ENCODE assay signal across 16 cellular contexts in genomic region chr22:20137671-20138416, GRCh38. TPM values are rescaled to one million over a fixed set of nuclear protein-coding genes. Genes with fewer than 3 reads are reported as not detected.
DNase-seq lines count a peak whose midpoint lies in the region; ATAC-seq and TF ChIP-seq lines count a peak whose summit lies in the region.
"Had no signal": no experiment of that assay in that cellular context is flagged by ENCODE, and none has a peak within 500 bp of the region (broad histone marks: within the 10 kb centered on the region; RNA-seq: fewer than 3 reads in every experiment).

No MANE protein-coding gene starts in this region.

- no peak overlapping the region for H3K4me2 ChIP-seq in neural progenitor cell
- H3K4me2 ChIP-seq: A549 had no signal

- no peaks in the 10 kb centered on the region for H3K27me3 Mint-ChIP-seq in activated naive CD8-positive, alpha-beta T cell
- no peaks in the 10 kb centered on the region for H3K27me3 Mint-ChIP-seq in activated naive CD8-positive, alpha-beta T cell treated with anti-CD3 and anti-CD28 coated beads for 36 hours
- H3K27me3 Mint-ChIP-seq in neural progenitor cell (ENCODE audit: insufficient read depth, low read depth) = peaks cover 2% of the 10 kb centered on the region
- H3K27me3 Mint-ChIP-seq: naive thymus-derived CD4-positive, alpha-beta T cell had no signal

- peaks cover 6% of the 10 kb centered on the region for H3K79me2 ChIP-seq in neural progenitor cell (ENCODE audit: low read depth)

- H3K27me3 ChIP-seq in neural progenitor cell = no peaks in the 10 kb centered on the region
- H3K27me3 ChIP-seq in tibial nerve = no peaks in the 10 kb centered on the region
- no peaks in the 10 kb centered on the region for H3K27me3 ChIP-seq in foreskin keratinocyte
- H3K27me3 ChIP-seq: MG63, transverse colon had no signal

- DNase-seq in activated naive CD8-positive, alpha-beta T cell treated with anti-CD3 and anti-CD28 coated beads for 36 hours = no peak
- DNase-seq in Right ventricle myocardium inferior (ENCODE audit: missing footprints) (no peak), neural progenitor cell (ENCODE audit: low spot score) (no peak), tibial nerve (ENCODE audit: low spot score in 2 of 2) (no peak), NCI-H510A (lab: John Stamatoyannopoulos, UW) (no peak), foreskin keratinocyte (no peak)
- DNase-seq in activated CD4-positive, alpha-beta T cell treated with anti-CD3 and anti-CD28 coated beads, Interleukin-2, amount 50 U/mL, for 48 hours = no peak
- DNase-seq: activated CD8-positive, alpha-beta memory T cell treated with anti-CD3 and anti-CD28 coated beads, Interleukin-2, amount 50 U/mL, for 48 hours; effector CD4-positive, alpha-beta T cell; foreskin fibroblast; islet precursor cell; MG63; naive thymus-derived CD4-positive, alpha-beta T cell; transverse colon had no signal

- TF ChIP-seq EP300 in tibial nerve (IDR thresholded peaks at IDR 0.05) = peak in 1 of 2 donors; percentile 22

- intact Hi-C loops in Right ventricle myocardium inferior (cut with DNase I) = no loop called here

- TF ChIP-seq POLR2A in tibial nerve (IDR thresholded peaks at IDR 0.05) = no peak

- H3K4me3 ChIP-seq in neural progenitor cell (no peak overlapping the region), tibial nerve (no peak overlapping the region)
- H3K4me3 ChIP-seq: A549, MG63, transverse colon had no signal

- H3K36me3 Mint-ChIP-seq in activated naive CD8-positive, alpha-beta T cell = no peaks in the 10 kb centered on the region
- H3K36me3 Mint-ChIP-seq in activated naive CD8-positive, alpha-beta T cell treated with anti-CD3 and anti-CD28 coated beads for 36 hours = peaks cover 2% of the 10 kb centered on the region
- no peaks in the 10 kb centered on the region for H3K36me3 Mint-ChIP-seq in neural progenitor cell

- H3K36me3 ChIP-seq in neural progenitor cell (no peaks in the 10 kb centered on the region), tibial nerve (peaks cover 0 to 41% (median 0%) of the 10 kb centered on the region in 3 donors)
- H3K36me3 ChIP-seq: transverse colon had no signal

- 28 to 33% methylated on average over 21 to 26 of the region's 26 CpGs for WGBS in tibial nerve, 2 donors

- no peaks in the 10 kb centered on the region for H3F3A ChIP-seq in neural progenitor cell (ENCODE audit: low read depth)

- peak overlapping the region; percentile 34 for H3K27ac Mint-ChIP-seq in activated naive CD8-positive, alpha-beta T cell
- H3K27ac Mint-ChIP-seq in activated naive CD8-positive, alpha-beta T cell treated with anti-CD3 and anti-CD28 coated beads for 36 hours = no peak overlapping the region
- H3K27ac Mint-ChIP-seq in neural progenitor cell = peak overlapping the region; percentile 81

- H3K4me1 ChIP-seq in neural progenitor cell (peaks cover 1% of the 10 kb centered on the region), tibial nerve (peaks cover 0 to 76% (median 49%) of the 10 kb centered on the region in 4 donors), foreskin keratinocyte (no peaks in the 10 kb centered on the region)

- H3K27ac ChIP-seq in neural progenitor cell = no peak overlapping the region
- peak overlapping the region; percentile 46 to 94 (median 69) for H3K27ac ChIP-seq in tibial nerve
- no peak overlapping the region for H3K27ac ChIP-seq in foreskin keratinocyte
- H3K27ac ChIP-seq: A549 had no signal

- H3K9me3 Mint-ChIP-seq in activated naive CD8-positive, alpha-beta T cell (ENCODE audit: low read depth) = no peaks in the 10 kb centered on the region
- H3K9me3 Mint-ChIP-seq in activated naive CD8-positive, alpha-beta T cell treated with anti-CD3 and anti-CD28 coated beads for 36 hours = no peaks in the 10 kb centered on the region
- H3K9me3 Mint-ChIP-seq in neural progenitor cell = no peaks in the 10 kb centered on the region
- H3K9me3 Mint-ChIP-seq: naive thymus-derived CD4-positive, alpha-beta T cell had no signal

- no peak overlapping the region for H2AFZ ChIP-seq in neural progenitor cell (replicated peaks)

- ATAC-seq in Right ventricle myocardium inferior (peak; percentile 73), foreskin keratinocyte (no peak)
- ATAC-seq: A549; naive thymus-derived CD4-positive, alpha-beta T cell had no signal

- H3K9ac ChIP-seq in neural progenitor cell = no peak overlapping the region

- TF ChIP-seq CTCF in neural progenitor cell (IDR thresholded peaks at IDR 0.05) (no peak), tibial nerve (IDR thresholded peaks at IDR 0.05) (no peak), foreskin keratinocyte (conservative IDR thresholded peaks at IDR 0.05) (no peak)

- no peak overlapping the region for H3K4me3 Mint-ChIP-seq in activated naive CD8-positive, alpha-beta T cell
- no peak overlapping the region for H3K4me3 Mint-ChIP-seq in activated naive CD8-positive, alpha-beta T cell treated with anti-CD3 and anti-CD28 coated beads for 36 hours
- no peak overlapping the region for H3K4me3 Mint-ChIP-seq in neural progenitor cell

- H3K9me3 ChIP-seq in neural progenitor cell (ENCODE audit: low read depth) = no peaks in the 10 kb centered on the region
- no peaks in the 10 kb centered on the region for H3K9me3 ChIP-seq in tibial nerve
- H3K9me3 ChIP-seq: A549, MG63, transverse colon had no signal

- peaks cover 20% of the 10 kb centered on the region for H3K4me1 Mint-ChIP-seq in activated naive CD8-positive, alpha-beta T cell (ENCODE audit: low read depth)
- peaks cover 26% of the 10 kb centered on the region for H3K4me1 Mint-ChIP-seq in activated naive CD8-positive, alpha-beta T cell treated with anti-CD3 and anti-CD28 coated beads for 36 hours
- H3K4me1 Mint-ChIP-seq in neural progenitor cell = peaks cover 10% of the 10 kb centered on the region

- H4K20me1 ChIP-seq in neural progenitor cell (ENCODE audit: low read depth) = peaks cover 61% of the 10 kb centered on the region

RNA-seq across cellular contexts. Expression of gene ZDHHC8, which starts 6.2 kb away (rescaled TPM):
- total RNA-seq in activated naive CD8-positive, alpha-beta T cell treated with anti-CD3 and anti-CD28 coated beads for 36 hours = 10 to 100 TPM; 63.4 to 66.6 TPM
- total RNA-seq in Right ventricle myocardium inferior (44.4 TPM), neural progenitor cell (ENCODE audit: low replicate concordance) (7.1 and 11.4 TPM in 2 replicates), tibial nerve (10 to 100 TPM; 40.6 to 53.7 (median 47.4) TPM), foreskin keratinocyte (23.1 and 28.9 TPM in 2 replicates)
- polyA plus RNA-seq in foreskin keratinocyte = 34.4 and 41.0 TPM in 2 replicates

RNA-seq across cellular contexts. Expression of gene CCDC188, which starts 13.0 kb away (rescaled TPM):
- total RNA-seq in activated naive CD8-positive, alpha-beta T cell treated with anti-CD3 and anti-CD28 coated beads for 36 hours = not detected
- total RNA-seq in Right ventricle myocardium inferior = 0.32 TPM
- not detected in 2 replicates for total RNA-seq in neural progenitor cell (ENCODE audit: low replicate concordance)
- total RNA-seq in tibial nerve = 10 to 100 TPM in 1 of 4 donors, 1 to 10 TPM in 3; 1.5 to 12.4 (median 6.6) TPM
- not detected in 2 replicates for total RNA-seq in foreskin keratinocyte
- polyA plus RNA-seq in foreskin keratinocyte = not detected in 2 replicates
- total RNA-seq: naive thymus-derived CD4-positive, alpha-beta T cell had no signal
- polyA plus RNA-seq: A549; naive thymus-derived CD4-positive, alpha-beta T cell had no signal

RNA-seq across cellular contexts. Expression of gene TRMT2A, which starts 20.8 kb away (rescaled TPM):
- 100 to 1,000 TPM; 124 to 139 TPM for total RNA-seq in activated naive CD8-positive, alpha-beta T cell treated with anti-CD3 and anti-CD28 coated beads for 36 hours
- 24.5 TPM for total RNA-seq in Right ventricle myocardium inferior
- 24.3 and 39.7 TPM in 2 replicates for total RNA-seq in neural progenitor cell (ENCODE audit: low replicate concordance)
- total RNA-seq in tibial nerve = 100 to 1,000 TPM in 1 of 4 donors, 10 to 100 TPM in 3; 39.0 to 139 (median 55.9) TPM
- total RNA-seq in foreskin keratinocyte = 41.2 and 49.5 TPM in 2 replicates
- 43.7 and 48.2 TPM in 2 replicates for polyA plus RNA-seq in foreskin keratinocyte

RNA-seq across cellular contexts. Expression of gene RANBP1, which starts 21.9 kb away (rescaled TPM):
- 100 to 1,000 TPM; 492 to 506 TPM for total RNA-seq in activated naive CD8-positive, alpha-beta T cell treated with anti-CD3 and anti-CD28 coated beads for 36 hours
- 42.7 TPM for total RNA-seq in Right ventricle myocardium inferior
- total RNA-seq in neural progenitor cell (ENCODE audit: low replicate concordance) = 874 and 918 TPM in 2 replicates
- 100 to 1,000 TPM; 135 to 238 (median 176) TPM for total RNA-seq in tibial nerve
- 319 and 387 TPM in 2 replicates for total RNA-seq in foreskin keratinocyte
- polyA plus RNA-seq in foreskin keratinocyte = 374 and 452 TPM in 2 replicates

RNA-seq across cellular contexts. Expression of gene DGCR8, which starts 57.8 kb away (rescaled TPM):
- total RNA-seq in activated naive CD8-positive, alpha-beta T cell treated with anti-CD3 and anti-CD28 coated beads for 36 hours = 10 to 100 TPM; 42.6 to 47.0 TPM
- 18.0 TPM for total RNA-seq in Right ventricle myocardium inferior
- total RNA-seq in neural progenitor cell (ENCODE audit: low replicate concordance) = 29.1 and 39.7 TPM in 2 replicates
- total RNA-seq in tibial nerve = 10 to 100 TPM; 23.0 to 35.1 (median 26.0) TPM
- 30.4 and 31.7 TPM in 2 replicates for total RNA-seq in foreskin keratinocyte
- polyA plus RNA-seq in foreskin keratinocyte = 13.5 and 13.7 TPM in 2 replicates

Comparison
In these comparisons a context has a peak if more than half of its experiments do, and no peak if none do; other contexts are left out.
1. H3K27ac ChIP-seq: peak in tibial nerve (4 of 4); none in neural progenitor cell (single experiment) and foreskin keratinocyte (single experiment).